Comparison of ENCODE assay signal across 8 cellular contexts in genomic region chr1:159214149-159214760, GRCh38. TPM values are rescaled to one million over a fixed set of nuclear protein-coding genes. Genes with fewer than 3 reads are reported as not detected.
A peak's percentile ranks its signal among the peaks of the same experiment; 100 is the strongest.
DNase-seq lines count a peak whose midpoint lies in the region; ATAC-seq and TF ChIP-seq lines count a peak whose summit lies in the region.

No MANE protein-coding gene starts in this region.

- H2AFZ ChIP-seq in OCI-LY7 (ENCODE audit: low read length), result no peak overlapping the region

- H3K36me3 Mint-ChIP-seq in activated naive CD8-positive, alpha-beta T cell treated with anti-CD3 and anti-CD28 coated beads for 36 hours, result no peaks in the 10 kb centered on the region

- H3K9me3 Mint-ChIP-seq in activated naive CD8-positive, alpha-beta T cell treated with anti-CD3 and anti-CD28 coated beads for 36 hours, result no peaks in the 10 kb centered on the region

- H3K4me1 Mint-ChIP-seq in activated naive CD8-positive, alpha-beta T cell treated with anti-CD3 and anti-CD28 coated beads for 36 hours, result peaks cover 6% of the 10 kb centered on the region

- H3K36me3 ChIP-seq in OCI-LY7 (ENCODE audit: insufficient read depth, low read length), result no peaks in the 10 kb centered on the region

- H4K20me1 ChIP-seq in OCI-LY7 (ENCODE audit: insufficient read depth, low read length), result no peaks in the 10 kb centered on the region

- intact Hi-C loops in OCI-LY7 (cut with micrococcal nuclease; ENCODE audit: unreplicated experiment), result no loop called here

- no peak overlapping the region for H3K27ac ChIP-seq in OCI-LY7 (ENCODE audit: low read depth, low read length, poor library complexity, severe bottlenecking)

- ATAC-seq in HG02840 (IDR thresholded peaks at IDR 0.05; ENCODE audit: low FRiP score, unreplicated experiment), result no peak

- POLR2A ChIA-PET in OCI-LY7 (lab: Charles Lee), result no interaction called here

- H3K9me3 ChIP-seq in OCI-LY7 (ENCODE audit: low read length), result no peaks in the 10 kb centered on the region

- H3K4me3 ChIP-seq in HFF-Myc (replicated peaks; ENCODE audit: low read depth, low read length), result no peak overlapping the region
- H3K4me3 ChIP-seq in OCI-LY7 (ENCODE audit: low read depth, low read length, poor library complexity, severe bottlenecking), result no peak overlapping the region

- H3K4me1 ChIP-seq in OCI-LY7 (ENCODE audit: insufficient read depth, low read length, poor library complexity, severe bottlenecking), result no peaks in the 10 kb centered on the region

- BruUV-seq in OCI-LY7 (replicated peaks; lab: Mats Ljungman, UMichigan), result no TSS peak

- H3K4me3 Mint-ChIP-seq in activated naive CD8-positive, alpha-beta T cell treated with anti-CD3 and anti-CD28 coated beads for 36 hours, result no peak overlapping the region

- no peaks in the 10 kb centered on the region for H3K79me2 ChIP-seq in OCI-LY7 (ENCODE audit: insufficient read depth, low read depth, low read length)

- peaks cover 49% of the 10 kb centered on the region for H3K27me3 Mint-ChIP-seq in activated naive CD8-positive, alpha-beta T cell treated with anti-CD3 and anti-CD28 coated beads for 36 hours

- DNase-seq in NCI-H2107 treated with DMSO at 0.1 percent for 48 hours (lab: John Stamatoyannopoulos, UW; ENCODE audit: unreplicated experiment), result peak; percentile 50
- no peak for DNase-seq in NCI-H2107 (lab: John Stamatoyannopoulos, UW)
- DNase-seq in HFF-Myc (ENCODE audit: extremely low read depth, low read depth), result peak; percentile 10
- peak; percentile 45 for DNase-seq in OCI-LY7 (ENCODE audit: low spot score)
- peak; percentile 22 for DNase-seq in activated naive CD8-positive, alpha-beta T cell treated with anti-CD3 and anti-CD28 coated beads for 36 hours
- peak; percentile 67 for DNase-seq in iPS-NIHi7 (ENCODE audit: extremely low spot score)
- DNase-seq in stimulated activated CD4-positive, alpha-beta T cell treated with anti-CD3 and anti-CD28 coated beads, Interleukin-2, amount 100 ng/mL, for 48 hours, result peak; percentile 30 to 34

- TF ChIP-seq CTCF in HFF-Myc (IDR thresholded peaks at IDR 0.05; ENCODE audit: low read depth, low read length, missing control alignments), result peak; percentile 93
- TF ChIP-seq CTCF in OCI-LY7 (conservative IDR thresholded peaks at IDR 0.05; ENCODE audit: low read length), result peak; percentile 95

- no peak overlapping the region for H3K4me2 ChIP-seq in OCI-LY7 (ENCODE audit: low read length)

- CTCF ChIA-PET in OCI-LY7 (lab: Charles Lee; ENCODE audit: unreplicated experiment), result interaction anchor here (1.8 kb wide), 1 partner anchor 16 kb away, joined by 6 read pairs; no protein-coding TSS in a partner anchor

- no peak overlapping the region for H3K27ac Mint-ChIP-seq in activated naive CD8-positive, alpha-beta T cell treated with anti-CD3 and anti-CD28 coated beads for 36 hours

- no peaks in the 10 kb centered on the region for H3K9me2 ChIP-seq in OCI-LY7 (ENCODE audit: insufficient read depth, low read length)

RNA-seq across cellular contexts. Expression of gene ACKR1, which starts 9.6 kb away (rescaled TPM):
- total RNA-seq in OCI-LY7 (2014; rRNA removed; shearing (Covaris generic)), result not detected in 2 replicates
- total RNA-seq in OCI-LY7 (2022), result not detected in 2 replicates
- not detected for total RNA-seq in activated naive CD8-positive, alpha-beta T cell treated with anti-CD3 and anti-CD28 coated beads for 36 hours

RNA-seq across cellular contexts. Expression of gene CADM3, which starts 42.8 kb away (rescaled TPM):
- total RNA-seq in OCI-LY7 (2014; rRNA removed; shearing (Covaris generic)), result not detected in 2 replicates
- total RNA-seq in OCI-LY7 (2022), result not detected in 2 replicates
- total RNA-seq in activated naive CD8-positive, alpha-beta T cell treated with anti-CD3 and anti-CD28 coated beads for 36 hours, result not detected
